11 cellular contexts compared by ENCODE assay signal in genomic region chr20:10609276-10609675, GRCh38.
DNase-seq lines count a peak whose midpoint lies in the region; ATAC-seq and TF ChIP-seq lines count a peak whose summit lies in the region.
"Had no signal": no experiment of that assay in that cellular context is flagged by ENCODE, and none has a peak within 500 bp of the region (broad histone marks: within the 10 kb centered on the region; RNA-seq: fewer than 3 reads in every experiment).

No MANE protein-coding gene starts in this region.

- H3K36me3 ChIP-seq in left ventricle myocardium inferior = no peaks in the 10 kb centered on the region
- no peaks in the 10 kb centered on the region for H3K36me3 ChIP-seq in sigmoid colon

- intact Hi-C loops in left ventricle myocardium inferior (cut with micrococcal nuclease) = no loop called here
- intact Hi-C loops in sigmoid colon (cut with DNase I) = no loop called here

- 90 to 92% methylated on average over 2 of the region's 2 CpGs for WGBS in sigmoid colon, 2 donors

- H3K27me3 ChIP-seq in left ventricle myocardium inferior (ENCODE audit: low read depth) (no peaks in the 10 kb centered on the region), sigmoid colon (no peaks in the 10 kb centered on the region)

- no peaks in the 10 kb centered on the region for H3K9me3 Mint-ChIP-seq in activated naive CD4-positive, alpha-beta T cell treated with anti-CD3 and anti-CD28 coated beads, Interleukin-2, amount 10 ng/mL, durations not matched to agents 7 days and 5 days

- no peak for TF ChIP-seq CTCF in left ventricle myocardium inferior (IDR thresholded peaks at IDR 0.05; ENCODE audit: borderline replicate concordance)
- no peak for TF ChIP-seq CTCF in sigmoid colon (IDR thresholded peaks at IDR 0.05)

- TF ChIP-seq EP300 in sigmoid colon (IDR thresholded peaks at IDR 0.05) = no peak

- ATAC-seq in HG02840 (IDR thresholded peaks at IDR 0.05; ENCODE audit: low FRiP score, unreplicated experiment) (no peak), esophagus mucosa (no peak)
- ATAC-seq: activated CD8-positive, alpha-beta memory T cell treated with anti-CD3 and anti-CD28 coated beads, Interleukin-2, amount 10 ng/mL, durations not matched to agents 7 days and 5 days had no signal

- H3K27ac ChIP-seq in left ventricle myocardium inferior (replicated peaks) (peak overlapping the region; percentile 86), sigmoid colon (peak overlapping the region; percentile 41 to 70 (median 62))

- H3K4me3 ChIP-seq in left ventricle myocardium inferior = no peak overlapping the region
- H3K4me3 ChIP-seq in sigmoid colon = no peak overlapping the region

- CTCF ChIA-PET in activated naive CD4-positive, alpha-beta T cell treated with anti-CD3 and anti-CD28 coated beads, Interleukin-2, amount 10 ng/mL, durations not matched to agents 7 days and 5 days (lab: Charles Lee) = no interaction called here

- no peaks in the 10 kb centered on the region for H3K27me3 Mint-ChIP-seq in activated naive CD4-positive, alpha-beta T cell treated with anti-CD3 and anti-CD28 coated beads, Interleukin-2, amount 10 ng/mL, durations not matched to agents 7 days and 5 days
- H3K27me3 Mint-ChIP-seq: activated CD8-positive, alpha-beta memory T cell treated with anti-CD3 and anti-CD28 coated beads, Interleukin-2, amount 10 ng/mL, durations not matched to agents 7 days and 5 days had no signal

- DNase-seq in AG08396 (ENCODE audit: low spot score) (peak; percentile 29), amniotic epithelial cell (ENCODE audit: low read depth) (peak; percentile 74), left ventricle myocardium inferior (peak; percentile 64), sigmoid colon (peak; percentile 90), foreskin melanocyte (no peak)
- no peak for DNase-seq in activated naive CD4-positive, alpha-beta T cell treated with anti-CD3 and anti-CD28 coated beads, Interleukin-2, amount 10 ng/mL, durations not matched to agents 7 days and 5 days
- DNase-seq: activated CD8-positive, alpha-beta memory T cell treated with anti-CD3 and anti-CD28 coated beads, Interleukin-2, amount 10 ng/mL, durations not matched to agents 7 days and 5 days; mesendoderm; stimulated activated naive CD4-positive, alpha-beta T cell had no signal

- H3K9me3 ChIP-seq in left ventricle myocardium inferior (replicated peaks) = peaks cover 7% of the 10 kb centered on the region
- no peaks in the 10 kb centered on the region for H3K9me3 ChIP-seq in sigmoid colon

- H3K4me1 ChIP-seq in left ventricle myocardium inferior (peaks cover 29% of the 10 kb centered on the region), sigmoid colon (peaks cover 0 to 16% (median 5%) of the 10 kb centered on the region in 4 donors)

- H3K27ac Mint-ChIP-seq in activated naive CD4-positive, alpha-beta T cell treated with anti-CD3 and anti-CD28 coated beads, Interleukin-2, amount 10 ng/mL, durations not matched to agents 7 days and 5 days = no peak overlapping the region
- H3K27ac Mint-ChIP-seq: activated CD8-positive, alpha-beta memory T cell treated with anti-CD3 and anti-CD28 coated beads, Interleukin-2, amount 10 ng/mL, durations not matched to agents 7 days and 5 days had no signal

- TF ChIP-seq POLR2A in sigmoid colon (IDR thresholded peaks at IDR 0.05) = no peak

- no peak overlapping the region for H3K4me3 Mint-ChIP-seq in activated naive CD4-positive, alpha-beta T cell treated with anti-CD3 and anti-CD28 coated beads, Interleukin-2, amount 10 ng/mL, durations not matched to agents 7 days and 5 days
- H3K4me3 Mint-ChIP-seq: activated CD8-positive, alpha-beta memory T cell treated with anti-CD3 and anti-CD28 coated beads, Interleukin-2, amount 10 ng/mL, durations not matched to agents 7 days and 5 days had no signal

- peaks cover 9% of the 10 kb centered on the region for H3K36me3 Mint-ChIP-seq in activated naive CD4-positive, alpha-beta T cell treated with anti-CD3 and anti-CD28 coated beads, Interleukin-2, amount 10 ng/mL, durations not matched to agents 7 days and 5 days

- H3K4me1 Mint-ChIP-seq in activated naive CD4-positive, alpha-beta T cell treated with anti-CD3 and anti-CD28 coated beads, Interleukin-2, amount 10 ng/mL, durations not matched to agents 7 days and 5 days = no peaks in the 10 kb centered on the region
- H3K4me1 Mint-ChIP-seq: activated CD8-positive, alpha-beta memory T cell treated with anti-CD3 and anti-CD28 coated beads, Interleukin-2, amount 10 ng/mL, durations not matched to agents 7 days and 5 days had no signal

Comparison
In these comparisons a context has a peak if more than half of its experiments do, and no peak if none do; other contexts are left out.
1. DNase-seq: peak in AG08396 (single experiment), amniotic epithelial cell (single experiment), left ventricle myocardium inferior (single experiment) and sigmoid colon (single experiment); none in activated naive CD4-positive, alpha-beta T cell treated with anti-CD3 and anti-CD28 coated beads, Interleukin-2, amount 10 ng/mL, durations not matched to agents 7 days and 5 days (single experiment) and foreskin melanocyte (single experiment).